In the genomic region with DNA sequence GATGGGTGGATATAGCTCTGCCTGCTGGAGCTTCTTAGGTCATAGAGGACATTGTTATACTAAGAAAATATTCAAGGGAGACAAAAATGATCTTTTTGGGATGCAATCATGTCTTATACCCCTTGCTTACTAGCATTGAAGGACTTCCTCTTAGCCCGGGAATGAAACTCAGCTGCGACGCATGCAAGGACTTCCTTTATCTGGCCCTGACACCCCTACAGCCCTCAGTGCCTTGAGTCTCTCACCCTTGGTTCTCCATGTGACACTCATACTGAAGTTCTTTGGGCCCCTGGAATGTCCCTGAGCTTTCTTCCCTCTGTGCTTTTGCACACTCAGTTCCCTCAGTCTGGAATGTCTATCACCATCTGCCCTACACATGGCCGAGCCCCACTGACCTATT, we compare ENCODE assay signal across 17 cellular contexts.
DNase-seq lines count a peak whose midpoint lies in the region; ATAC-seq, FAIRE-seq and TF ChIP-seq lines count a peak whose summit lies in the region.
"Had no signal": no experiment of that assay in that cellular context is flagged by ENCODE, and none has a peak within 500 bp of the region (broad histone marks: within the 10 kb centered on the region; RNA-seq: fewer than 3 reads in every experiment).

No MANE protein-coding gene starts in this region.

- H3K36me3 Mint-ChIP-seq in glutamatergic neuron (ENCODE audit: unreplicated experiment): peaks cover 4% of the 10 kb centered on the region
- H3K36me3 Mint-ChIP-seq in T-helper 17 cell (ENCODE audit: low read depth): no peaks in the 10 kb centered on the region

- H3K27ac Mint-ChIP-seq in glutamatergic neuron (ENCODE audit: unreplicated experiment) (peak overlapping the region; percentile 24), T-helper 17 cell (no peak overlapping the region)
- H3K27ac Mint-ChIP-seq: activated CD4-positive, alpha-beta memory T cell treated with anti-CD3 and anti-CD28 coated beads, Interleukin-2, amount 10 ng/mL, durations not matched to agents 7 days and 5 days had no signal

- TF ChIP-seq RAD21 in HepG2 (CRISPR knock-in tag; IDR thresholded peaks at IDR 0.05): no peak

- TF ChIP-seq POLR2A in right lobe of liver (IDR thresholded peaks at IDR 0.05) (no peak), HepG2 (IDR thresholded peaks at IDR 0.05; ENCODE audit: insufficient read depth in 1 of 2, low read depth in 2 of 2, low read length in 2 of 2) (no peak)

- no peaks in the 10 kb centered on the region for H3K79me2 ChIP-seq in HepG2 (ENCODE audit: insufficient read depth, low read length)

- POLR2A ChIA-PET in HepG2 (lab: Yijun Ruan, JAX) (no interaction called here), HEK293T (lab: Yijun Ruan, JAX) (no interaction called here)

- peaks cover 39% of the 10 kb centered on the region for H3K4me1 Mint-ChIP-seq in glutamatergic neuron (ENCODE audit: low read depth, unreplicated experiment)
- H3K4me1 Mint-ChIP-seq in T-helper 17 cell: peaks cover 5% of the 10 kb centered on the region
- H3K4me1 Mint-ChIP-seq: activated CD4-positive, alpha-beta memory T cell treated with anti-CD3 and anti-CD28 coated beads, Interleukin-2, amount 10 ng/mL, durations not matched to agents 7 days and 5 days had no signal

- no peaks in the 10 kb centered on the region for H3K36me3 ChIP-seq in right lobe of liver
- no peaks in the 10 kb centered on the region for H3K36me3 ChIP-seq in HepG2 (replicated peaks in 1 of 2; ENCODE audit: control insufficient read depth in 1 of 2, insufficient read depth in 2 of 2, low read length in 2 of 2)
- H3K36me3 ChIP-seq: upper lobe of left lung had no signal

- no peak overlapping the region for H2AFZ ChIP-seq in HepG2 (ENCODE audit: low read length)

- in situ Hi-C loops in HepG2 (cut with HindIII; ENCODE audit: extremely low pct_ligation_motif_present, low pct_unique_long_range_greater_than_20kb): no loop called here

- CTCF ChIA-PET in HepG2 (lab: Yijun Ruan, JAX; ENCODE audit: low intra/inter-chr PET ratio, low total read pairs) (no interaction called here), HEK293T (lab: Yijun Ruan, JAX) (no interaction called here)

- no peaks in the 10 kb centered on the region for H4K20me1 ChIP-seq in HepG2 (ENCODE audit: insufficient read depth, low read length)

- intact Hi-C loops in right lobe of liver (cut with DNase I): no loop called here
- intact Hi-C loops in HepG2 (cut with micrococcal nuclease; ENCODE audit: unreplicated experiment): no loop called here

- FAIRE-seq in HepG2 (lab: Jason Lieb, UNC): no peak

- peak; percentile 34 to 68 (median 56) for ATAC-seq in right lobe of liver
- no peak for ATAC-seq in HepG2
- ATAC-seq in T-helper 17 cell: no peak

- H3K27me3 Mint-ChIP-seq in glutamatergic neuron (ENCODE audit: unreplicated experiment) (peaks cover 11% of the 10 kb centered on the region), T-helper 17 cell (peaks cover 23% of the 10 kb centered on the region)

- H3K4me2 ChIP-seq in HepG2 (ENCODE audit: low read depth, low read length): no peak overlapping the region

- H3K4me1 ChIP-seq in right lobe of liver: no peaks in the 10 kb centered on the region
- no peaks in the 10 kb centered on the region for H3K4me1 ChIP-seq in HepG2 (ENCODE audit: insufficient read depth, low read length)
- H3K4me1 ChIP-seq: upper lobe of left lung had no signal

- H3K27me3 ChIP-seq in right lobe of liver (no peaks in the 10 kb centered on the region), HepG2 (ENCODE audit: control insufficient read depth in 1 of 2, insufficient read depth in 2 of 2, low read length in 2 of 2) (peaks cover 0 to 7% of the 10 kb centered on the region in 2 experiments; a peak in 2 of 5 replicates)
- H3K27me3 ChIP-seq: upper lobe of left lung had no signal

- BruUV-seq in HepG2 (replicated peaks; lab: Mats Ljungman, UMichigan): no TSS peak

- H3K4me3 ChIP-seq in right lobe of liver: no peak overlapping the region
- H3K4me3 ChIP-seq in HepG2 (replicated peaks in 1 of 3; ENCODE audit: insufficient read depth in 1 of 3, low read depth in 2 of 3, low read length in 3 of 3): no peak overlapping the region
- H3K4me3 ChIP-seq: dorsolateral prefrontal cortex, upper lobe of left lung had no signal

- H3K4me3 Mint-ChIP-seq in glutamatergic neuron (ENCODE audit: unreplicated experiment) (no peak overlapping the region), T-helper 17 cell (no peak overlapping the region)
- H3K4me3 Mint-ChIP-seq: activated CD4-positive, alpha-beta memory T cell treated with anti-CD3 and anti-CD28 coated beads, Interleukin-2, amount 10 ng/mL, durations not matched to agents 7 days and 5 days had no signal

- no peaks in the 10 kb centered on the region for H3K9me3 ChIP-seq in right lobe of liver
- no peaks in the 10 kb centered on the region for H3K9me3 ChIP-seq in HepG2 (ENCODE audit: low read length)
- H3K9me3 ChIP-seq in T-helper 17 cell (ENCODE audit: control insufficient read depth, low read length, poor library complexity, severe bottlenecking): no peaks in the 10 kb centered on the region
- H3K9me3 ChIP-seq: upper lobe of left lung had no signal

- no peak overlapping the region for H3K9ac ChIP-seq in HepG2 (ENCODE audit: insufficient read depth, low read depth, low read length)

- no peak overlapping the region for H3K27ac ChIP-seq in right lobe of liver
- H3K27ac ChIP-seq in HepG2 (ENCODE audit: extremely low read length, insufficient read depth, low read length): no peak overlapping the region
- H3K27ac ChIP-seq: dorsolateral prefrontal cortex, upper lobe of left lung had no signal

- TF ChIP-seq CTCF in right lobe of liver (IDR thresholded peaks at IDR 0.05): no peak
- TF ChIP-seq CTCF in HepG2 (CRISPR knock-in tag; IDR thresholded peaks at IDR 0.05): no peak
- TF ChIP-seq CTCF in glutamatergic neuron (IDR thresholded peaks at IDR 0.05; ENCODE audit: partially characterized antibody, unreplicated experiment): no peak

- DNase-seq in right lobe of liver (no peak), HepG2 (ENCODE audit: low spot score) (no peak), SIG-M5 (lab: John Stamatoyannopoulos, UW) (peak; percentile 46), glutamatergic neuron (no peak), NCI-H2029 treated with DMSO at 0.1 percent for 48 hours (lab: John Stamatoyannopoulos, UW) (no peak), HEK293T (ENCODE audit: extremely low spot score) (no peak), T-helper 17 cell (no peak), anterior cingulate cortex (lab: John Stamatoyannopoulos, UW) (no peak)
- DNase-seq: activated CD4-positive, alpha-beta memory T cell treated with anti-CD3 and anti-CD28 coated beads, Interleukin-2, amount 10 ng/mL, durations not matched to agents 7 days and 5 days; activated CD4-positive, CD25-positive, alpha-beta regulatory T cell; activated T-cell treated with anti-CD3 and anti-CD28 coated beads, Interleukin-2, amount 50 U/mL, for 1 hour; caudate nucleus; dorsolateral prefrontal cortex; NCI-H1105; NCI-H2081 treated with DMSO at 0.1 percent for 48 hours; stimulated activated CD4-positive, alpha-beta T cell treated with anti-CD3 and anti-CD28 coated beads, Interleukin-12 subunit alpha, Interleukin-12 subunit beta, amount 100 ng/mL, for 4 hours; upper lobe of left lung had no signal

- WGBS in right lobe of liver (ENCODE audit: insufficient coverage, low coverage, low lambda C conversion rate, missing lambda C conversion rate): 5% methylated on average over 2 of the region's 4 CpGs
- WGBS in HepG2 (ENCODE audit: low lambda C conversion rate): 71% methylated on average over 4 of the region's 4 CpGs

- TF ChIP-seq EP300 in HepG2 (IDR thresholded peaks at IDR 0.05; ENCODE audit: low read depth in 2 of 2, low read length in 2 of 2): no peak
- no peak for TF ChIP-seq EP300 in HepG2 (CRISPR knock-in tag; IDR thresholded peaks at IDR 0.05; ENCODE audit: borderline replicate concordance)

- peaks cover 6% of the 10 kb centered on the region for H3K9me3 Mint-ChIP-seq in glutamatergic neuron (ENCODE audit: unreplicated experiment)
- H3K9me3 Mint-ChIP-seq: activated CD4-positive, alpha-beta memory T cell treated with anti-CD3 and anti-CD28 coated beads, Interleukin-2, amount 10 ng/mL, durations not matched to agents 7 days and 5 days had no signal

TF ChIP-seq in HepG2, 621 proteins besides CTCF, POLR2A, EP300 and RAD21 (continues in another document):
- TF ChIP-seq ATF7 (IDR thresholded peaks at IDR 0.05): no peak
- TF ChIP-seq ATF7 (CRISPR knock-in tag; IDR thresholded peaks at IDR 0.05): no peak
- no peak for TF ChIP-seq ZNF24 (IDR thresholded peaks at IDR 0.05)
- no peak for TF ChIP-seq ZNF761 (CRISPR knock-in tag; conservative IDR thresholded peaks at IDR 0.05)
- TF ChIP-seq, protein P1, sequence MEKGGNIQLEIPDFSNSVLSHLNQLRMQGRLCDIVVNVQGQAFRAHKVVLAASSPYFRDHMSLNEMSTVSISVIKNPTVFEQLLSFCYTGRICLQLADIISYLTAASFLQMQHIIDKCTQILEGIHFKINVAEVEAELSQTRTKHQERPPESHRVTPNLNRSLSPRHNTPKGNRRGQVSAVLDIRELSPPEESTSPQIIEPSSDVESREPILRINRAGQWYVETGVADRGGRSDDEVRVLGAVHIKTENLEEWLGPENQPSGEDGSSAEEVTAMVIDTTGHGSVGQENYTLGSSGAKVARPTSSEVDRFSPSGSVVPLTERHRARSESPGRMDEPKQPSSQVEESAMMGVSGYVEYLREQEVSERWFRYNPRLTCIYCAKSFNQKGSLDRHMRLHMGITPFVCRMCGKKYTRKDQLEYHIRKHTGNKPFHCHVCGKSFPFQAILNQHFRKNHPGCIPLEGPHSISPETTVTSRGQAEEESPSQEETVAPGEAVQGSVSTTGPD (CRISPR knock-in tag; IDR thresholded peaks at IDR 0.05): no peak
- no peak for TF ChIP-seq ONECUT2 (CRISPR knock-in tag; IDR thresholded peaks at IDR 0.05)

TF ChIP-seq in HEK293T, 16 proteins besides CTCF, POLR2A, EP300 and RAD21 (continues in another document):
- TF ChIP-seq NFRKB (IDR thresholded peaks at IDR 0.05) (no peak), LEF1 (IDR thresholded peaks at IDR 0.05; ENCODE audit: borderline replicate concordance) (no peak), HDGF (IDR thresholded peaks at IDR 0.05; ENCODE audit: borderline replicate concordance) (no peak), ARNT (IDR thresholded peaks at IDR 0.05) (no peak), SP1 (IDR thresholded peaks at IDR 0.05) (no peak), TARDBP (IDR thresholded peaks at IDR 0.05) (no peak), CTBP1 (IDR thresholded peaks at IDR 0.05; ENCODE audit: borderline replicate concordance) (no peak), ZNF384 (IDR thresholded peaks at IDR 0.05) (no peak), FOXA1 (IDR thresholded peaks at IDR 0.05) (no peak), SUZ12 (IDR thresholded peaks at IDR 0.05) (no peak), L3MBTL2 (conservative IDR thresholded peaks at IDR 0.05) (no peak), FOXM1 (IDR thresholded peaks at IDR 0.05; ENCODE audit: borderline replicate concordance) (no peak), ELF4 (IDR thresholded peaks at IDR 0.05) (no peak), FOXK2 (IDR thresholded peaks at IDR 0.05) (no peak)

Comparison
In these comparisons a context has a peak if more than half of its experiments do, and no peak if none do; other contexts are left out.
1. ATAC-seq: peak in right lobe of liver (4 of 4); none in HepG2 (single experiment) and T-helper 17 cell (single experiment).